Comparison of ENCODE assay signal across 26 cellular contexts in genomic region chr1:168057355-168057754, GRCh38.
"Had no signal": no experiment of that assay in that cellular context is flagged by ENCODE, and none has a peak within 500 bp of the region (broad histone marks: within the 10 kb centered on the region; RNA-seq: fewer than 3 reads in every experiment).

No MANE protein-coding gene starts in this region.

- ATAC-seq: stimulated activated effector memory CD8-positive, alpha-beta T cell treated with anti-CD3 and anti-CD28 coated beads, Interleukin-12 subunit alpha, Interleukin-12 subunit beta, amount 100 ng/mL, for 72 hours; stimulated activated memory B cell treated with anti-CD40 and anti-IgM and Interleukin-4, amounts not matched to agents 10 μg/mL and 1 μg/mL and 100 μg/mL, for 72 hours; stimulated activated naive B cell treated with anti-CD40 and anti-IgM and Interleukin-4, amounts not matched to agents 10 μg/mL and 1 μg/mL and 100 μg/mL, for 72 hours; stimulated activated naive CD8-positive, alpha-beta T cell treated with anti-CD3 and anti-CD28 coated beads, Interleukin-15, amount 100 ng/mL, for 72 hours; stimulated activated naive CD8-positive, alpha-beta T cell treated with anti-CD3 and anti-CD28 coated beads, Interleukin-15, Interleukin-2, amounts not matched to agents 100 U/mL and 50 U/mL, for 24 hours; upper lobe of right lung had no signal

- H3K36me3 ChIP-seq: thyroid gland, uterus, vagina had no signal

- FAIRE-seq: urothelium cell line had no signal

- DNase-seq: stimulated activated CD4-positive, alpha-beta T cell treated with anti-CD3 and anti-CD28 coated beads, Interleukin-2, amount 100 ng/mL, for 48 hours; stimulated activated CD4-positive, alpha-beta T cell treated with anti-CD3 and anti-CD28 coated beads, Interleukin-4, amount 100 ng/mL, for 1 hour; stimulated activated CD4-positive, alpha-beta T cell treated with anti-CD3 and anti-CD28 coated beads, Interleukin-4, amount 100 ng/mL, for 24 hours; stimulated activated CD4-positive, alpha-beta T cell treated with anti-CD3 and anti-CD28 coated beads, Interleukin-4, amount 100 ng/mL, for 4 hours; stimulated activated CD8-positive, alpha-beta memory T cell treated with anti-CD3 and anti-CD28 coated beads, Interleukin-4, amount 100 ng/mL, for 48 hours; stimulated activated naive B cell treated with anti-CD40 and anti-IgM and Interleukin-4, amounts not matched to agents 10 μg/mL and 1 μg/mL and 100 μg/mL, for 72 hours; stimulated activated naive CD4-positive, alpha-beta T cell; stimulated activated naive CD4-positive, alpha-beta T cell treated with Interleukin-2 at 50 U/mL for 16 hours; stimulated activated naive CD8-positive, alpha-beta T cell treated with anti-CD3 and anti-CD28 coated beads, Interleukin-15, amount 100 ng/mL, for 72 hours; stimulated activated naive CD8-positive, alpha-beta T cell treated with anti-CD3 and anti-CD28 coated beads, Interleukin-15, Interleukin-2, amounts not matched to agents 100 U/mL and 50 U/mL, for 24 hours; stomach; substantia nigra; testis; thyroid gland; tibial artery; transverse colon; upper lobe of left lung; upper lobe of right lung; uterus had no signal

- H3K4me1 ChIP-seq: suprapubic skin, testis, thyroid gland, tibial artery, tibial nerve, upper lobe of right lung, uterus, vagina had no signal

- H3K4me3 ChIP-seq: stomach, suprapubic skin, testis, thoracic aorta, thyroid gland, tibial artery, tibial nerve, transverse colon, upper lobe of left lung, upper lobe of right lung, uterus, vagina had no signal

- H3K9me3 ChIP-seq: stomach, suprapubic skin, testis, thoracic aorta, thyroid gland, tibial artery, tibial nerve, transverse colon, upper lobe of left lung, upper lobe of right lung, uterus, vagina had no signal

- H3K27me3 ChIP-seq: stomach, suprapubic skin, testis, thyroid gland, tibial artery, tibial nerve, transverse colon, upper lobe of left lung, upper lobe of right lung, uterus, vagina had no signal

- H3K27ac ChIP-seq: stomach, suprapubic skin, testis, thoracic aorta, thyroid gland, tibial artery, tibial nerve, transverse colon, upper lobe of left lung, upper lobe of right lung, uterus, vagina had no signal
